In genomic region chr9:92295827-92296258, GRCh38 we compare ENCODE assay signal across 12 cellular contexts. TPM values are rescaled to one million over a fixed set of nuclear protein-coding genes. Genes with fewer than 3 reads are reported as not detected.
DNase-seq lines count a peak whose midpoint lies in the region; ATAC-seq, FAIRE-seq and TF ChIP-seq lines count a peak whose summit lies in the region.
"Had no signal": no experiment of that assay in that cellular context is flagged by ENCODE, and none has a peak within 500 bp of the region (broad histone marks: within the 10 kb centered on the region; RNA-seq: fewer than 3 reads in every experiment).

No MANE protein-coding gene starts in this region.

- H3K4me1 ChIP-seq in HepG2 (ENCODE audit: insufficient read depth, low read length) (peaks cover 32% of the 10 kb centered on the region), right lobe of liver (peaks cover 0 to 18% (median 7%) of the 10 kb centered on the region in 4 donors), PC-9 (replicated peaks; ENCODE audit: insufficient read depth) (peaks cover 20% of the 10 kb centered on the region), upper lobe of left lung (peaks cover 16 to 33% (median 23%) of the 10 kb centered on the region in 4 donors)

- H3K9ac ChIP-seq in HepG2 (ENCODE audit: insufficient read depth, low read depth, low read length), result no peak overlapping the region

- peaks cover 7 to 35% of the 10 kb centered on the region in 2 experiments; a peak in 4 of 5 replicates for H3K36me3 ChIP-seq in HepG2 (replicated peaks in 1 of 2; ENCODE audit: control insufficient read depth in 1 of 2, insufficient read depth in 2 of 2, low read length in 2 of 2)
- H3K36me3 ChIP-seq in right lobe of liver, result peaks cover 0 to 40% (median 17%) of the 10 kb centered on the region in 4 donors
- H3K36me3 ChIP-seq in PC-9 (ENCODE audit: low read depth), result peaks cover 48% of the 10 kb centered on the region
- H3K36me3 ChIP-seq in upper lobe of left lung, result peaks cover 3 to 41% (median 23%) of the 10 kb centered on the region in 4 donors

- H3K79me2 ChIP-seq in HepG2 (ENCODE audit: insufficient read depth, low read length) (peaks cover 27% of the 10 kb centered on the region), PC-9 (ENCODE audit: low read depth) (peaks cover 30% of the 10 kb centered on the region)

- ATAC-seq in HepG2, result no peak
- ATAC-seq in right lobe of liver, result no peak
- no peak for ATAC-seq in upper lobe of left lung (ENCODE audit: low FRiP score in 2 of 2)

- FAIRE-seq in HepG2 (lab: Jason Lieb, UNC) (no peak), GM19239 (lab: Jason Lieb, UNC) (no peak)

- BruUV-seq in HepG2 (replicated peaks; lab: Mats Ljungman, UMichigan) (no TSS peak), PC-9 (replicated peaks; lab: Mats Ljungman, UMichigan) (no TSS peak)

- intact Hi-C loops in HepG2 (cut with micrococcal nuclease; ENCODE audit: unreplicated experiment), result no loop called here
- intact Hi-C loops in right lobe of liver (cut with DNase I), result no loop called here
- intact Hi-C loops in PC-9 (cut with micrococcal nuclease; ENCODE audit: unreplicated experiment), result no loop called here

- POLR2A ChIA-PET in HepG2 (lab: Yijun Ruan, JAX) (no interaction called here), PC-9 (lab: Charles Lee; ENCODE audit: unreplicated experiment) (interaction anchor here (0.7 kb wide), 1 partner anchor 185 kb away, joined by 4 read pairs; no protein-coding TSS in a partner anchor)

- peaks cover 22% of the 10 kb centered on the region; the same call in 1 of the 2 replicates for H3F3A ChIP-seq in PC-9 (ENCODE audit: insufficient read depth, low read depth)

- peaks cover 37% of the 10 kb centered on the region for H3K4me1 Mint-ChIP-seq in chondrocyte (ENCODE audit: low read depth)

- no peaks in the 10 kb centered on the region; a peak in 1 of 5 replicates for H3K27me3 ChIP-seq in HepG2 (ENCODE audit: control insufficient read depth in 1 of 2, insufficient read depth in 2 of 2, low read length in 2 of 2)
- H3K27me3 ChIP-seq in right lobe of liver, result no peaks in the 10 kb centered on the region
- no peaks in the 10 kb centered on the region for H3K27me3 ChIP-seq in PC-9 (ENCODE audit: insufficient read depth, low read depth)
- H3K27me3 ChIP-seq in upper lobe of left lung, result no peaks in the 10 kb centered on the region

- peak overlapping the region; percentile 83 for H3K27ac Mint-ChIP-seq in chondrocyte (ENCODE audit: unreplicated experiment)

- H4K20me1 ChIP-seq in HepG2 (ENCODE audit: insufficient read depth, low read length) (peaks cover 17% of the 10 kb centered on the region), PC-9 (ENCODE audit: insufficient read depth) (peaks cover 13% of the 10 kb centered on the region; the same call in 1 of the 2 replicates)

- H3K9me3 ChIP-seq in HepG2 (ENCODE audit: low read length) (no peaks in the 10 kb centered on the region), right lobe of liver (no peaks in the 10 kb centered on the region), PC-9 (ENCODE audit: insufficient read depth, low read depth) (no peaks in the 10 kb centered on the region), upper lobe of left lung (no peaks in the 10 kb centered on the region)

- no peak overlapping the region for H3K4me3 ChIP-seq in HepG2 (replicated peaks in 1 of 3; ENCODE audit: insufficient read depth in 1 of 3, low read depth in 2 of 3, low read length in 3 of 3)
- H3K4me3 ChIP-seq in right lobe of liver, result no peak overlapping the region
- no peak overlapping the region for H3K4me3 ChIP-seq in PC-9
- no peak overlapping the region for H3K4me3 ChIP-seq in upper lobe of left lung

- H3K9me3 Mint-ChIP-seq in chondrocyte (ENCODE audit: low read depth), result no peaks in the 10 kb centered on the region

- H3K4me2 ChIP-seq in HepG2 (ENCODE audit: low read depth, low read length) (no peak overlapping the region), PC-9 (no peak overlapping the region)

- no peak for DNase-seq in HepG2 (ENCODE audit: low spot score)
- no peak for DNase-seq in right lobe of liver
- DNase-seq in PC-9, result no peak
- no peak for DNase-seq in chondrocyte (ENCODE audit: low spot score)
- DNase-seq in ureter (ENCODE audit: low spot score), result peak; percentile 46
- no peak for DNase-seq in SHP77 (lab: John Stamatoyannopoulos, UW)
- DNase-seq in GM19239 (ENCODE audit: insufficient read length, low spot score), result no peak
- DNase-seq in upper lobe of left lung, result no peak
- DNase-seq: activated CD8-positive, alpha-beta memory T cell treated with anti-CD3 and anti-CD28 coated beads, Interleukin-2, amount 50 U/mL, for 4 hours; head of caudate nucleus; NCI-H1694 treated with DMSO at 0.1 percent for 48 hours; stimulated activated CD4-positive, alpha-beta T cell treated with anti-CD3 and anti-CD28 coated beads, Interleukin-15, amount 100 ng/mL, for 24 hours had no signal

- H2AFZ ChIP-seq in HepG2 (ENCODE audit: low read length) (no peak overlapping the region), PC-9 (no peak overlapping the region)

- no peak overlapping the region for H3K4me3 Mint-ChIP-seq in chondrocyte (ENCODE audit: unreplicated experiment)

- in situ Hi-C loops in HepG2 (cut with HindIII; ENCODE audit: extremely low pct_ligation_motif_present, low pct_unique_long_range_greater_than_20kb), result no loop called here

- TF ChIP-seq EP300 in HepG2 (IDR thresholded peaks at IDR 0.05; ENCODE audit: low read depth in 2 of 2, low read length in 2 of 2) (no peak), HepG2 (CRISPR knock-in tag; IDR thresholded peaks at IDR 0.05; ENCODE audit: borderline replicate concordance) (no peak), upper lobe of left lung (IDR thresholded peaks at IDR 0.05) (no peak)

- TF ChIP-seq RAD21 in HepG2 (CRISPR knock-in tag; IDR thresholded peaks at IDR 0.05), result no peak

- TF ChIP-seq CTCF in HepG2 (CRISPR knock-in tag; IDR thresholded peaks at IDR 0.05) (no peak), right lobe of liver (IDR thresholded peaks at IDR 0.05) (no peak), PC-9 (conservative IDR thresholded peaks at IDR 0.05) (no peak), chondrocyte (IDR thresholded peaks at IDR 0.05) (no peak), upper lobe of left lung (IDR thresholded peaks at IDR 0.05) (no peak)

- H3K27ac ChIP-seq in HepG2 (ENCODE audit: extremely low read length, insufficient read depth, low read length) (no peak overlapping the region), right lobe of liver (no peak overlapping the region), PC-9 (0 out of 2 replicates have a peak overlapping the region, but pooled peaks have one; percentile 5), upper lobe of left lung (no peak overlapping the region)

- no peaks in the 10 kb centered on the region for H3K27me3 Mint-ChIP-seq in chondrocyte (ENCODE audit: low read depth)

- TF ChIP-seq POLR2A in HepG2 (IDR thresholded peaks at IDR 0.05; ENCODE audit: insufficient read depth in 1 of 2, low read depth in 2 of 2, low read length in 2 of 2), result no peak
- no peak for TF ChIP-seq POLR2A in right lobe of liver (IDR thresholded peaks at IDR 0.05)
- TF ChIP-seq POLR2A in upper lobe of left lung (IDR thresholded peaks at IDR 0.05), result no peak

- WGBS in HepG2 (ENCODE audit: low lambda C conversion rate), result 100% methylated on average over 3 of the region's 4 CpGs
- WGBS in right lobe of liver (ENCODE audit: insufficient coverage, low coverage, low lambda C conversion rate, missing lambda C conversion rate), result 53% methylated on average over 3 of the region's 4 CpGs
- WGBS in upper lobe of left lung, 2 donors, result 57 to 59% methylated on average over 4 of the region's 4 CpGs

- H3K36me3 Mint-ChIP-seq in chondrocyte (ENCODE audit: low read depth), result peaks cover 24% of the 10 kb centered on the region

- no peaks in the 10 kb centered on the region for H3K9me2 ChIP-seq in PC-9 (ENCODE audit: insufficient read depth)

- CTCF ChIA-PET in HepG2 (lab: Yijun Ruan, JAX; ENCODE audit: low intra/inter-chr PET ratio, low total read pairs) (no interaction called here), PC-9 (lab: Charles Lee) (no interaction called here)

RNA-seq across cellular contexts. Expression of gene IARS1, which starts 2.3 kb away (rescaled TPM):
- total RNA-seq in HepG2 (2016; rRNA removed; fragmentation: Illumina TruSeq; extraction: Trizol) (185 and 277 TPM in 2 replicates), right lobe of liver (10 to 100 TPM; 31.8 to 64.9 (median 40.6) TPM), PC-9 (2021) (232 and 246 TPM in 2 replicates), chondrocyte (176 to 249 TPM (median 237 TPM) in 3 replicates), ureter (269 TPM), upper lobe of left lung (100 to 1,000 TPM in 1 of 6 donors, 10 to 100 TPM in 5; 39.0 to 114 (median 71.9) TPM)
- 84.7 and 106 TPM in 2 replicates for total RNA-seq in HepG2 (2016; cell fraction: cytosol; rRNA removed; fragmentation: Illumina TruSeq; extraction: Trizol; ENCODE audit: low read depth)
- 179 and 271 TPM in 2 replicates for total RNA-seq in HepG2 (2016; cell fraction: insoluble cytoplasmic fraction; rRNA removed; fragmentation: Illumina TruSeq; extraction: Trizol)
- 78.5 and 86.4 TPM in 2 replicates for total RNA-seq in HepG2 (2016; cell fraction: membrane; rRNA removed; fragmentation: Illumina TruSeq; extraction: Trizol)
- 163 and 177 TPM in 2 replicates for total RNA-seq in HepG2 (2016; cell fraction: nucleus; rRNA removed; fragmentation: Illumina TruSeq; extraction: Trizol)
- 55.9 and 58.6 TPM in 2 replicates for polyA plus RNA-seq in HepG2 (2011; rRNA removed)
- 29.6 and 45.6 TPM in 2 replicates for polyA plus RNA-seq in HepG2 (2011; cell fraction: cytosol; rRNA removed)
- 139 and 184 TPM in 2 replicates for polyA plus RNA-seq in HepG2 (2011; cell fraction: nucleus; rRNA removed)
- 119 and 136 TPM in 2 replicates for polyA plus RNA-seq in HepG2 (2012)
- polyA plus RNA-seq in HepG2 (2016; cell fraction: cytosol; fragmentation: Illumina TruSeq; extraction: Trizol; ENCODE audit: low read depth), result 6.9 and 7.5 TPM in 2 replicates
- polyA plus RNA-seq in HepG2 (2016; cell fraction: insoluble cytoplasmic fraction; fragmentation: Illumina TruSeq; extraction: Trizol; ENCODE audit: low read depth), result 143 and 151 TPM in 2 replicates
- 15.1 and 17.8 TPM in 2 replicates for polyA plus RNA-seq in HepG2 (2016; cell fraction: membrane; fragmentation: Illumina TruSeq; extraction: Trizol; ENCODE audit: low read depth)
- polyA plus RNA-seq in HepG2 (2016; cell fraction: nucleus; fragmentation: Illumina TruSeq; extraction: Trizol; ENCODE audit: insufficient read depth, low read depth), result 120 and 132 TPM in 2 replicates
- 84.4 and 109 TPM in 2 replicates for polyA minus RNA-seq in HepG2 (2011; rRNA and poly(A)+ RNA removed; ENCODE audit: low replicate concordance)
- 94.4 and 128 TPM in 2 replicates for polyA minus RNA-seq in HepG2 (2011; cell fraction: cytosol; rRNA and poly(A)+ RNA removed)
- polyA minus RNA-seq in HepG2 (2011; cell fraction: nucleus; rRNA and poly(A)+ RNA removed), result 274 and 399 TPM in 2 replicates

RNA-seq across cellular contexts. Expression of gene NOL8, which starts 29.3 kb away (rescaled TPM):
- 35.4 and 36.3 TPM in 2 replicates for total RNA-seq in HepG2 (2016; rRNA removed; fragmentation: Illumina TruSeq; extraction: Trizol)
- 19.9 and 24.9 TPM in 2 replicates for total RNA-seq in HepG2 (2016; cell fraction: cytosol; rRNA removed; fragmentation: Illumina TruSeq; extraction: Trizol; ENCODE audit: low read depth)
- total RNA-seq in HepG2 (2016; cell fraction: insoluble cytoplasmic fraction; rRNA removed; fragmentation: Illumina TruSeq; extraction: Trizol), result 33.5 and 36.8 TPM in 2 replicates
- total RNA-seq in HepG2 (2016; cell fraction: membrane; rRNA removed; fragmentation: Illumina TruSeq; extraction: Trizol), result 14.0 and 17.4 TPM in 2 replicates
- 59.6 and 61.3 TPM in 2 replicates for total RNA-seq in HepG2 (2016; cell fraction: nucleus; rRNA removed; fragmentation: Illumina TruSeq; extraction: Trizol)
- polyA plus RNA-seq in HepG2 (2011; rRNA removed), result 11.3 and 12.8 TPM in 2 replicates
- 3.3 and 4.5 TPM in 2 replicates for polyA plus RNA-seq in HepG2 (2011; cell fraction: cytosol; rRNA removed)
- 27.5 and 32.9 TPM in 2 replicates for polyA plus RNA-seq in HepG2 (2011; cell fraction: nucleus; rRNA removed)
- polyA plus RNA-seq in HepG2 (2012), result 17.8 and 22.1 TPM in 2 replicates
- 1.8 and 1.9 TPM in 2 replicates for polyA plus RNA-seq in HepG2 (2016; cell fraction: cytosol; fragmentation: Illumina TruSeq; extraction: Trizol; ENCODE audit: low read depth)
- polyA plus RNA-seq in HepG2 (2016; cell fraction: insoluble cytoplasmic fraction; fragmentation: Illumina TruSeq; extraction: Trizol; ENCODE audit: low read depth), result 34.7 and 35.4 TPM in 2 replicates
- 4.0 and 4.1 TPM in 2 replicates for polyA plus RNA-seq in HepG2 (2016; cell fraction: membrane; fragmentation: Illumina TruSeq; extraction: Trizol; ENCODE audit: low read depth)
- polyA plus RNA-seq in HepG2 (2016; cell fraction: nucleus; fragmentation: Illumina TruSeq; extraction: Trizol; ENCODE audit: insufficient read depth, low read depth), result 104 and 110 TPM in 2 replicates
- polyA minus RNA-seq in HepG2 (2011; rRNA and poly(A)+ RNA removed; ENCODE audit: low replicate concordance), result 9.2 and 37.1 TPM in 2 replicates
- 6.8 and 10.6 TPM in 2 replicates for polyA minus RNA-seq in HepG2 (2011; cell fraction: cytosol; rRNA and poly(A)+ RNA removed)
- 71.3 and 97.8 TPM in 2 replicates for polyA minus RNA-seq in HepG2 (2011; cell fraction: nucleus; rRNA and poly(A)+ RNA removed)
- total RNA-seq in right lobe of liver, result 10 to 100 TPM in 5 of 6 experiments, 1 to 10 TPM in 1; 8.9 to 25.9 (median 15.9) TPM
- total RNA-seq in PC-9 (2021), result 35.7 and 46.9 TPM in 2 replicates
- total RNA-seq in chondrocyte, result 28.3 to 39.7 TPM (median 30.5 TPM) in 3 replicates
- total RNA-seq in ureter, result 60.2 TPM
- 100 to 1,000 TPM in 1 of 6 donors, 10 to 100 TPM in 5; 22.1 to 107 (median 27.1) TPM for total RNA-seq in upper lobe of left lung

RNA-seq across cellular contexts. Expression of gene CENPP, which starts 29.9 kb away (rescaled TPM):
- total RNA-seq in HepG2 (2016; rRNA removed; fragmentation: Illumina TruSeq; extraction: Trizol), result 11.0 and 11.4 TPM in 2 replicates
- 2.3 and 3.3 TPM in 2 replicates for total RNA-seq in HepG2 (2016; cell fraction: cytosol; rRNA removed; fragmentation: Illumina TruSeq; extraction: Trizol; ENCODE audit: low read depth)
- 9.2 and 12.7 TPM in 2 replicates for total RNA-seq in HepG2 (2016; cell fraction: insoluble cytoplasmic fraction; rRNA removed; fragmentation: Illumina TruSeq; extraction: Trizol)
- 6.4 and 7.6 TPM in 2 replicates for total RNA-seq in HepG2 (2016; cell fraction: membrane; rRNA removed; fragmentation: Illumina TruSeq; extraction: Trizol)
- 14.0 and 16.0 TPM in 2 replicates for total RNA-seq in HepG2 (2016; cell fraction: nucleus; rRNA removed; fragmentation: Illumina TruSeq; extraction: Trizol)
- polyA plus RNA-seq in HepG2 (2011; rRNA removed), result 1.2 and 2.0 TPM in 2 replicates
- 0.59 and 0.67 TPM in 2 replicates for polyA plus RNA-seq in HepG2 (2011; cell fraction: cytosol; rRNA removed)
- polyA plus RNA-seq in HepG2 (2011; cell fraction: nucleus; rRNA removed), result 0.63 and 0.69 TPM in 2 replicates
- polyA plus RNA-seq in HepG2 (2012), result 2.4 and 3.9 TPM in 2 replicates
- polyA plus RNA-seq in HepG2 (2016; cell fraction: cytosol; fragmentation: Illumina TruSeq; extraction: Trizol; ENCODE audit: low read depth), result 3.7 and 4.4 TPM in 2 replicates
- polyA plus RNA-seq in HepG2 (2016; cell fraction: insoluble cytoplasmic fraction; fragmentation: Illumina TruSeq; extraction: Trizol; ENCODE audit: low read depth), result 9.4 and 13.3 TPM in 2 replicates
- polyA plus RNA-seq in HepG2 (2016; cell fraction: membrane; fragmentation: Illumina TruSeq; extraction: Trizol; ENCODE audit: low read depth), result 5.5 and 5.6 TPM in 2 replicates
- polyA plus RNA-seq in HepG2 (2016; cell fraction: nucleus; fragmentation: Illumina TruSeq; extraction: Trizol; ENCODE audit: insufficient read depth, low read depth), result 3.7 and 5.9 TPM in 2 replicates
- polyA minus RNA-seq in HepG2 (2011; rRNA and poly(A)+ RNA removed; ENCODE audit: low replicate concordance), result 1.3 and 4.8 TPM in 2 replicates
- polyA minus RNA-seq in HepG2 (2011; cell fraction: cytosol; rRNA and poly(A)+ RNA removed), result 0.79 and 1.3 TPM in 2 replicates
- polyA minus RNA-seq in HepG2 (2011; cell fraction: nucleus; rRNA and poly(A)+ RNA removed), result 5.2 and 6.4 TPM in 2 replicates
- 1 to 10 TPM; 1.0 to 3.7 (median 1.5) TPM for total RNA-seq in right lobe of liver
- 7.6 and 10.0 TPM in 2 replicates for total RNA-seq in PC-9 (2021)
- total RNA-seq in chondrocyte, result 7.7 to 19.7 TPM (median 9.2 TPM) in 3 replicates
- total RNA-seq in ureter, result 10.6 TPM
- 10 to 100 TPM in 1 of 6 donors, 1 to 10 TPM in 5; 2.9 to 17.8 (median 4.9) TPM for total RNA-seq in upper lobe of left lung
